In genomic region chr18:44821924-44822323, GRCh38 we compare ENCODE assay signal across 14 cellular contexts.
"Had no signal": no experiment of that assay in that cellular context is flagged by ENCODE, and none has a peak within 500 bp of the region (broad histone marks: within the 10 kb centered on the region; RNA-seq: fewer than 3 reads in every experiment).

No MANE protein-coding gene starts in this region.

- H3K4me1 Mint-ChIP-seq: activated naive CD4-positive, alpha-beta T cell treated with anti-CD3 and anti-CD28 coated beads, Interleukin-2, amount 10 ng/mL, durations not matched to agents 7 days and 5 days had no signal

- H3K9me3 ChIP-seq: adrenal gland, gastrocnemius medialis, tibial nerve had no signal

- H3K27ac Mint-ChIP-seq: activated CD8-positive, alpha-beta T cell treated with anti-CD3 and anti-CD28 coated beads for 36 hours; dendritic cell treated with granulocyte-macrophage colony-stimulating factor and Interleukin-4, amounts not matched to agents 40 ng/mL and 50 ng/mL, for 4 days; effector memory CD8-positive, alpha-beta T cell; nephron progenitor cell had no signal

- DNase-seq: activated CD4-positive, alpha-beta T cell treated with anti-CD3 and anti-CD28 coated beads for 4 hours; activated CD8-positive, alpha-beta memory T cell treated with anti-CD3 and anti-CD28 coated beads, Interleukin-2, amount 50 U/mL, for 4 hours; activated CD8-positive, alpha-beta T cell treated with anti-CD3 and anti-CD28 coated beads for 36 hours; activated naive CD4-positive, alpha-beta T cell treated with anti-CD3 and anti-CD28 coated beads, Interleukin-2, amount 10 ng/mL, durations not matched to agents 7 days and 5 days; adrenal gland; cerebellar nuclear complex; effector memory CD8-positive, alpha-beta T cell; gastrocnemius medialis; nephron progenitor cell; stimulated activated CD4-positive, alpha-beta T cell treated with anti-CD3 and anti-CD28 coated beads, Interleukin-4, amount 100 ng/mL, for 1 hour; stimulated activated CD8-positive, alpha-beta memory T cell treated with anti-CD3 and anti-CD28 coated beads, Interleukin-4, amount 100 ng/mL, for 48 hours had no signal

- H3K36me3 ChIP-seq: adrenal gland, gastrocnemius medialis, tibial nerve had no signal

- H3K4me3 Mint-ChIP-seq: activated CD8-positive, alpha-beta T cell treated with anti-CD3 and anti-CD28 coated beads for 36 hours; activated naive CD4-positive, alpha-beta T cell treated with anti-CD3 and anti-CD28 coated beads, Interleukin-2, amount 10 ng/mL, durations not matched to agents 7 days and 5 days; dendritic cell treated with granulocyte-macrophage colony-stimulating factor and Interleukin-4, amounts not matched to agents 40 ng/mL and 50 ng/mL, for 4 days; effector memory CD8-positive, alpha-beta T cell; nephron progenitor cell had no signal

- H3K9me3 Mint-ChIP-seq: activated CD8-positive, alpha-beta T cell treated with anti-CD3 and anti-CD28 coated beads for 36 hours; activated naive CD4-positive, alpha-beta T cell treated with anti-CD3 and anti-CD28 coated beads, Interleukin-2, amount 10 ng/mL, durations not matched to agents 7 days and 5 days; dendritic cell treated with granulocyte-macrophage colony-stimulating factor and Interleukin-4, amounts not matched to agents 40 ng/mL and 50 ng/mL, for 4 days; effector memory CD8-positive, alpha-beta T cell; nephron progenitor cell had no signal

- H3K36me3 Mint-ChIP-seq: activated naive CD4-positive, alpha-beta T cell treated with anti-CD3 and anti-CD28 coated beads, Interleukin-2, amount 10 ng/mL, durations not matched to agents 7 days and 5 days had no signal

- ATAC-seq: activated CD8-positive, alpha-beta T cell treated with anti-CD3 and anti-CD28 coated beads for 36 hours; effector memory CD8-positive, alpha-beta T cell; gastrocnemius medialis had no signal

- H3K4me3 ChIP-seq: adrenal gland, gastrocnemius medialis, lung, tibial nerve had no signal
